Comparison of ENCODE assay signal across 15 cellular contexts in the genomic region with DNA sequence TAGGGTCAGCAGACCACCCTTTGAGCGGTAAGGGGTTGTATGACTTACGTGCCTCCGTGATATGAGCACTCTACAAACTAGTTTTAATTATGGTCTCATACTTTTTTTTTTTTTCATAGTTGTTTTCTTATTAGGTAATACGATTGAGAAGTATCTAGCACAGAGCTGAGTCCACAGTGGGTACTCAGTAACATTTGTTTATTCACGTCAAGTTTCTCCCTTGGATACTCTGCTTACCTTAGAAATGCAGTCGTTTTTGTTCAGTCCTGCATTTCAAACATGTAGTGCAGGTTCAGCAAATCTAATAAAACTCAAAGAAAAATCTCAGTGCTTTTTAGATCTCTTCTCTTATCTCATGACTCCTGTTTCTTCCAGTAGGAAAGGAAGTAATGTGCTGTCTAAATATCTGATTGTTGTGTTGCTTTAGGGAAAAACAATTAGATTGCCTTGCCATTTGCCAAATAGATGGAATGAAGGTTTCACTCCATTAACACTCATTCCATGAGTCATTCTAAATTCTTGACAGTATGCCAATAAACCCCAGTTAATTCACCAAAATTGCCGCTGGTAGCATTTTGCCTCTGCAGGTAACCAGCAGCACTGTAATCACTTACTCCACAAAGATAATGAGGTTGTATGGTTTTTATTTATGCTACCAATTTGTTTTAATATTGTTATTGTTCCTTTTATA.
A peak's percentile ranks its signal among the peaks of the same experiment; 100 is the strongest.
DNase-seq lines count a peak whose midpoint lies in the region; ATAC-seq, FAIRE-seq and TF ChIP-seq lines count a peak whose summit lies in the region.
"Had no signal": no experiment of that assay in that cellular context is flagged by ENCODE, and none has a peak within 500 bp of the region (broad histone marks: within the 10 kb centered on the region; RNA-seq: fewer than 3 reads in every experiment).

No MANE protein-coding gene starts in this region.

- peak; percentile 75 for FAIRE-seq in bronchial epithelial cell (lab: Jason Lieb, UNC)
- FAIRE-seq: K562 had no signal

- H3K4me3 ChIP-seq in bronchial epithelial cell (ENCODE audit: low read depth, low read length) (no peak overlapping the region), retinal pigment epithelial cell (ENCODE audit: low read length) (no peak overlapping the region)
- H3K4me3 ChIP-seq: HAP-1, K562, transverse colon had no signal

- no peaks in the 10 kb centered on the region for H3K36me3 ChIP-seq in bronchial epithelial cell (ENCODE audit: control insufficient read depth, insufficient read depth, low read length)
- H3K36me3 ChIP-seq: HAP-1, transverse colon had no signal

- TF ChIP-seq CTCF in bronchial epithelial cell (IDR thresholded peaks at IDR 0.05; ENCODE audit: insufficient read depth, low read length, severe bottlenecking) (no peak), retinal pigment epithelial cell (conservative IDR thresholded peaks at IDR 0.05; ENCODE audit: low read depth, low read length) (no peak)

- DNase-seq in NCI-H1694 (lab: John Stamatoyannopoulos, UW) (peak; percentile 7), NCI-H1694 treated with DMSO at 0.1 percent for 48 hours (lab: John Stamatoyannopoulos, UW) (no peak), NCI-H2227 (lab: John Stamatoyannopoulos, UW; ENCODE audit: unreplicated experiment) (peak; percentile 73), bronchial epithelial cell (ENCODE audit: low read depth) (peak; percentile 89), retinal pigment epithelial cell (ENCODE audit: low read depth) (peak; percentile 58), NOMO-1 (lab: John Stamatoyannopoulos, UW; ENCODE audit: unreplicated experiment in 2 of 2) (no peak)
- DNase-seq in stimulated activated CD4-positive, alpha-beta T cell treated with anti-CD3 and anti-CD28 coated beads, Interleukin-4, amount 100 ng/mL, for 24 hours, result no peak
- DNase-seq: activated effector memory CD4-positive, alpha-beta T cell treated with anti-CD3 and anti-CD28 coated beads, Interleukin-2, amount 50 U/mL, for 16 hours; central memory CD4-positive, alpha-beta T cell; naive B cell; T-helper 17 cell; transverse colon had no signal

- ATAC-seq in GM18502 (IDR thresholded peaks at IDR 0.05; ENCODE audit: poor library complexity, unreplicated experiment), result no peak
- ATAC-seq: K562, T-helper 17 cell had no signal

- H3K27me3 ChIP-seq in bronchial epithelial cell (ENCODE audit: control insufficient read depth, insufficient read depth, low read length), result no peaks in the 10 kb centered on the region
- H3K27me3 ChIP-seq: transverse colon had no signal

Comparison
In these comparisons a context has a peak if more than half of its experiments do, and no peak if none do; other contexts are left out.
1. DNase-seq: peak in NCI-H1694 (single experiment), NCI-H2227 (single experiment), bronchial epithelial cell (single experiment) and retinal pigment epithelial cell (single experiment); none in NCI-H1694 treated with DMSO at 0.1 percent for 48 hours (single experiment), stimulated activated CD4-positive, alpha-beta T cell treated with anti-CD3 and anti-CD28 coated beads, Interleukin-4, amount 100 ng/mL, for 24 hours (single experiment) and NOMO-1 (0 of 2).